In the genomic region with DNA sequence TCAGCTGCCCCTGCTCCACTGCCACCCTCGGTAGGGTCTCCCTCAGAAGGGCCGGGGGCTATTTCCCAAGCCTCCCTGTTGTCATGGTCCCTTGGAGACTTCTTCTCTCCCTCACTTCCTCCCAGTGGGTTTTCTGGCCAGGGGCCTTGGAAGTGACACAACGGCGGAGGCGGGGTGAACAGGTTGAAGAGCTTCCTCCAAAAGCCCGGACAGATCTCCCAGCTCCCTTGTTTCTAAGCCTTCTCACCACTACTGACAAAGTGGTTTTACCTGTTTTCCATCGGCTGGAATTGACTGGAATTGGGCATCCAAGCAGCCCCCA, we compare ENCODE assay signal across 8 cellular contexts. TPM values are rescaled to one million over a fixed set of nuclear protein-coding genes. Genes with fewer than 3 reads are reported as not detected.
DNase-seq lines count a peak whose midpoint lies in the region; ATAC-seq and TF ChIP-seq lines count a peak whose summit lies in the region.

No MANE protein-coding gene starts in this region.

- H3K36me3 Mint-ChIP-seq in progenitor cell of endocrine pancreas (ENCODE audit: insufficient read depth), result peaks cover 7% of the 10 kb centered on the region
- no peaks in the 10 kb centered on the region for H3K36me3 Mint-ChIP-seq in glutamatergic neuron (ENCODE audit: unreplicated experiment)

- no peak for TF ChIP-seq CTCF in DOHH2 (IDR thresholded peaks at IDR 0.05; ENCODE audit: low read depth, low read length, poor library complexity, severe bottlenecking)
- TF ChIP-seq CTCF in PC-9 (conservative IDR thresholded peaks at IDR 0.05), result no peak
- no peak for TF ChIP-seq CTCF in progenitor cell of endocrine pancreas (IDR thresholded peaks at IDR 0.05; ENCODE audit: unreplicated experiment)
- no peak for TF ChIP-seq CTCF in glutamatergic neuron (IDR thresholded peaks at IDR 0.05; ENCODE audit: partially characterized antibody, unreplicated experiment)

- no peaks in the 10 kb centered on the region for H3K9me3 ChIP-seq in DOHH2 (ENCODE audit: control insufficient read depth, insufficient read depth, low read length)
- no peaks in the 10 kb centered on the region for H3K9me3 ChIP-seq in PC-9 (ENCODE audit: insufficient read depth, low read depth)
- no peaks in the 10 kb centered on the region for H3K9me3 ChIP-seq in esophagus (ENCODE audit: control insufficient read depth in 2 of 2, insufficient read depth in 1 of 2, low read depth in 1 of 2, low read length in 1 of 2)

- no peak overlapping the region for H2AFZ ChIP-seq in PC-9

- peak overlapping the region; percentile 28 for H3K4me2 ChIP-seq in DOHH2 (ENCODE audit: low read length)
- peak overlapping the region; percentile 74 for H3K4me2 ChIP-seq in PC-9

- H3K4me3 Mint-ChIP-seq in progenitor cell of endocrine pancreas (ENCODE audit: low read depth), result peak overlapping the region; percentile 26
- no peak overlapping the region for H3K4me3 Mint-ChIP-seq in glutamatergic neuron (ENCODE audit: unreplicated experiment)

- H3K27ac ChIP-seq in DOHH2 (ENCODE audit: low read depth, low read length) (peak overlapping the region; percentile 9; the same call in 1 of the 2 replicates), PC-9 (peak overlapping the region; percentile 78), esophagus (ENCODE audit: low read depth in 2 of 2, low read length in 1 of 2) (peak overlapping the region; percentile 85 to 98)

- CTCF ChIA-PET in PC-9 (lab: Charles Lee), result no interaction called here

- H4K20me1 ChIP-seq in DOHH2 (ENCODE audit: control insufficient read depth, insufficient read depth, low read depth, low read length), result peaks cover 36% of the 10 kb centered on the region
- peaks cover 70% of the 10 kb centered on the region for H4K20me1 ChIP-seq in PC-9 (ENCODE audit: insufficient read depth)

- H3K27me3 Mint-ChIP-seq in progenitor cell of endocrine pancreas (no peaks in the 10 kb centered on the region), glutamatergic neuron (ENCODE audit: unreplicated experiment) (peaks cover 3% of the 10 kb centered on the region)

- H3K27ac Mint-ChIP-seq in progenitor cell of endocrine pancreas, result peak overlapping the region; percentile 95
- H3K27ac Mint-ChIP-seq in glutamatergic neuron (ENCODE audit: unreplicated experiment), result no peak overlapping the region

- H3K4me1 Mint-ChIP-seq in progenitor cell of endocrine pancreas (ENCODE audit: low read depth), result peaks cover 58% of the 10 kb centered on the region
- peaks cover 22% of the 10 kb centered on the region for H3K4me1 Mint-ChIP-seq in glutamatergic neuron (ENCODE audit: low read depth, unreplicated experiment)

- POLR2A ChIA-PET in PC-9 (lab: Charles Lee; ENCODE audit: unreplicated experiment), result interaction anchor here (0.6 to 1.0 kb wide), 5 partner anchors 21 to 95 kb away, joined by 4 to 6 read pairs (median 5); no protein-coding TSS in a partner anchor

- no peaks in the 10 kb centered on the region for H3K9me2 ChIP-seq in DOHH2 (replicated peaks; ENCODE audit: control insufficient read depth, low read length)
- H3K9me2 ChIP-seq in PC-9 (ENCODE audit: insufficient read depth), result no peaks in the 10 kb centered on the region

- no peaks in the 10 kb centered on the region for H3K9me3 Mint-ChIP-seq in progenitor cell of endocrine pancreas (ENCODE audit: low read depth)
- H3K9me3 Mint-ChIP-seq in glutamatergic neuron (ENCODE audit: unreplicated experiment), result peaks cover 4% of the 10 kb centered on the region

- H3F3A ChIP-seq in DOHH2 (ENCODE audit: control insufficient read depth, insufficient read depth) (peaks cover 4% of the 10 kb centered on the region), PC-9 (ENCODE audit: insufficient read depth, low read depth) (peaks cover 96% of the 10 kb centered on the region)

- H3K27me3 ChIP-seq in DOHH2 (ENCODE audit: control insufficient read depth, low read length), result no peaks in the 10 kb centered on the region
- H3K27me3 ChIP-seq in PC-9 (ENCODE audit: insufficient read depth, low read depth), result no peaks in the 10 kb centered on the region
- H3K27me3 ChIP-seq in esophagus (ENCODE audit: control insufficient read depth in 1 of 2, insufficient read depth in 2 of 2, low read length in 2 of 2), result no peaks in the 10 kb centered on the region

- 15 to 23% methylated on average over 7 of the region's 7 CpGs for WGBS in esophagus, 2 donors

- ATAC-seq in GM19395 (IDR thresholded peaks at IDR 0.05; ENCODE audit: unreplicated experiment), result no peak
- ATAC-seq in GM21576 (IDR thresholded peaks at IDR 0.05; ENCODE audit: unreplicated experiment), result no peak

- BruUV-seq in PC-9 (replicated peaks; lab: Mats Ljungman, UMichigan), result no TSS peak

- peak; percentile 80 to 90 for DNase-seq in PC-9
- DNase-seq in progenitor cell of endocrine pancreas (ENCODE audit: low spot score, unreplicated experiment), result no peak
- no peak for DNase-seq in glutamatergic neuron
- DNase-seq in T-helper 9 cell, result no peak

- H3K79me2 ChIP-seq in DOHH2 (ENCODE audit: control insufficient read depth, low read length) (peaks cover 100% of the 10 kb centered on the region), PC-9 (ENCODE audit: low read depth) (peaks cover 100% of the 10 kb centered on the region)

- H3K36me3 ChIP-seq in DOHH2 (ENCODE audit: control insufficient read depth, low read length), result peaks cover 49% of the 10 kb centered on the region
- peaks cover 30% of the 10 kb centered on the region for H3K36me3 ChIP-seq in PC-9 (ENCODE audit: low read depth)
- peaks cover 0 to 3% of the 10 kb centered on the region in 2 donors for H3K36me3 ChIP-seq in esophagus (ENCODE audit: control insufficient read depth in 2 of 2, insufficient read depth in 2 of 2, low read length in 1 of 2)

- H3K4me3 ChIP-seq in DOHH2 (ENCODE audit: low read length) (0 out of 2 replicates have a peak overlapping the region, but pooled peaks have one; percentile 0), PC-9 (peak overlapping the region; percentile 13; the same call in 1 of the 2 replicates), esophagus (ENCODE audit: low read depth in 1 of 2, low read length in 2 of 2) (no peak overlapping the region)

- H3K4me1 ChIP-seq in DOHH2 (ENCODE audit: control insufficient read depth, low read length) (peaks cover 89% of the 10 kb centered on the region), PC-9 (replicated peaks; ENCODE audit: insufficient read depth) (peaks cover 94% of the 10 kb centered on the region), esophagus (ENCODE audit: control insufficient read depth in 2 of 2, insufficient read depth in 2 of 2, low read length in 1 of 2) (peaks cover 14 to 39% of the 10 kb centered on the region in 2 donors)

- intact Hi-C loops in PC-9 (cut with micrococcal nuclease; ENCODE audit: unreplicated experiment), result loop anchor here (5.0 kb wide), 1 partner anchor 44 kb away; no protein-coding TSS in a partner anchor

RNA-seq across cellular contexts. Expression of a gene that starts 14.5 kb away (rescaled TPM):
- total RNA-seq in PC-9 (2021), result 758 and 776 TPM in 2 replicates
- polyA plus RNA-seq in esophagus, result 100 to 1,000 TPM; 107 to 114 TPM
- total RNA-seq in progenitor cell of endocrine pancreas, result 299 and 306 TPM in 2 replicates
- total RNA-seq in glutamatergic neuron (ENCODE audit: unreplicated experiment), result 122 TPM

Comparison
In these comparisons a context has a peak if more than half of its experiments do, and no peak if none do; other contexts are left out.
1. H3K27ac ChIP-seq: peak in every context shown above with its lines; median percentile 92 in esophagus; 78 in PC-9; 9 in DOHH2.
2. H3K4me3 ChIP-seq: peak in DOHH2 (single experiment) and PC-9 (single experiment); none in esophagus (0 of 2).
3. DNase-seq: peak in PC-9 (2 of 2); none in progenitor cell of endocrine pancreas (single experiment), glutamatergic neuron (single experiment) and T-helper 9 cell (single experiment).